Comparison of ENCODE assay signal across 8 cellular contexts in genomic region chr1:6348511-6349191, GRCh38. TPM values are rescaled to one million over a fixed set of nuclear protein-coding genes. Genes with fewer than 3 reads are reported as not detected.
DNase-seq lines count a peak whose midpoint lies in the region; ATAC-seq and TF ChIP-seq lines count a peak whose summit lies in the region.

No MANE protein-coding gene starts in this region.

- TF ChIP-seq CTCF in NB4 (IDR thresholded peaks at IDR 0.05; ENCODE audit: low read depth, low read length) (no peak), fibroblast of the aortic adventitia (IDR thresholded peaks at IDR 0.05; ENCODE audit: insufficient read depth, low read length) (no peak), sigmoid colon (IDR thresholded peaks at IDR 0.05) (no peak)

- TF ChIP-seq POLR2A in NB4 (IDR thresholded peaks at IDR 0.05; ENCODE audit: extremely low read depth, insufficient read length) (no peak), sigmoid colon (IDR thresholded peaks at IDR 0.05) (no peak)

- H3K27me3 ChIP-seq in sigmoid colon = no peaks in the 10 kb centered on the region

- ATAC-seq in GM18909 (IDR thresholded peaks at IDR 0.05; ENCODE audit: poor library complexity, unreplicated experiment) = no peak
- no peak for ATAC-seq in GM18868 (IDR thresholded peaks at IDR 0.05; ENCODE audit: unreplicated experiment)

- H3K4me3 ChIP-seq in NB4 (ENCODE audit: low read depth, low read length) (no peak overlapping the region), fibroblast of the aortic adventitia (ENCODE audit: low read depth, low read length) (no peak overlapping the region), sigmoid colon (no peak overlapping the region)

- no peaks in the 10 kb centered on the region for H3K9me3 ChIP-seq in sigmoid colon

- no peak for TF ChIP-seq EP300 in sigmoid colon (IDR thresholded peaks at IDR 0.05)

- H3K27ac ChIP-seq in sigmoid colon = no peak overlapping the region

- WGBS in sigmoid colon, 2 donors = 55 to 67% methylated on average over 13 of the region's 13 CpGs

- DNase-seq in NB4 (ENCODE audit: low read depth) (peak; percentile 31), fibroblast of the aortic adventitia (ENCODE audit: low read depth) (peak; percentile 59), GM19240 (ENCODE audit: insufficient read length, low spot score) (no peak), sigmoid colon (no peak)
- peak; percentile 63 for DNase-seq in activated T-cell treated with anti-CD3 and anti-CD28 coated beads, Interleukin-2, amount 50 U/mL, for 1 hour
- peak; percentile 34 for DNase-seq in stimulated activated CD8-positive, alpha-beta memory T cell treated with anti-CD3 and anti-CD28 coated beads, Interleukin-4, amount 100 ng/mL, for 24 hours (ENCODE audit: low read depth)

- no peaks in the 10 kb centered on the region for H3K36me3 ChIP-seq in sigmoid colon

- intact Hi-C loops in sigmoid colon (cut with DNase I) = no loop called here

- peaks cover 0 to 31% (median 26%) of the 10 kb centered on the region in 4 donors for H3K4me1 ChIP-seq in sigmoid colon

RNA-seq across cellular contexts. Expression of gene ACOT7, which starts 44.9 kb away (rescaled TPM):
- 4.8 and 16.0 TPM in 2 replicates for total RNA-seq in fibroblast of the aortic adventitia (ENCODE audit: low replicate concordance)
- 10 to 100 TPM; 17.9 to 26.5 (median 22.2) TPM for total RNA-seq in sigmoid colon
- 10 to 100 TPM; 54.7 to 81.0 (median 78.8) TPM for polyA plus RNA-seq in sigmoid colon

Comparison
In these comparisons a context has a peak if more than half of its experiments do, and no peak if none do; other contexts are left out.
1. DNase-seq: peak in NB4 (single experiment), activated T-cell treated with anti-CD3 and anti-CD28 coated beads, Interleukin-2, amount 50 U/mL, for 1 hour (single experiment), fibroblast of the aortic adventitia (single experiment) and stimulated activated CD8-positive, alpha-beta memory T cell treated with anti-CD3 and anti-CD28 coated beads, Interleukin-4, amount 100 ng/mL, for 24 hours (single experiment); none in GM19240 (single experiment) and sigmoid colon (single experiment).